In the genomic region with DNA sequence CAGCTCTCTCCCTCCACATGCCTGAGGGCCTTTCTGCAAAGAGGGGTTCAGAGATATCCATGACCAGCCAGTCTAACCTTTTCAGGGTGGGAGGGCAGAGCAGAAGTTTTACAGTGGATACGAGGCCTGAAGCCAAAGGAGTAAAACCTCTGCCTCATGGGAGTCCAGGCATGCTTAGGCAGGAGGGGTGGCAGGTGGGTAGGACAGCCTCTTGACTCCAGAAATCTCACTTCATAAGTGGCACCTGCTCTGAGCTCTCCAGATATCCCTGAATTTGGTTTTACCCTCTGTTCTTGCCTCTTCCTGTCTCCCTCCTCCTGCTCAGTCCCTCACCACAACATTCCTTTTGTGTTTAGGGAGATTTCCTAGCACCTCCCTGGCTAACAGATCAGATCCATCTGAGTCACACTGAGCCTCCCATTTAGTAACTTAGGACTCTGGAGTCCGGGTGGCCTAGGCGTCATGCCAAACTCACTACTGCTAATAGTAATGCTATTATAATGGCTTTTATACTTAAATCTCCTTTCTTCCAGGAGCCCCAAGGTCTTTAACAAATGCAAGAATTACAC, we compare ENCODE assay signal across 14 cellular contexts.
A peak's percentile ranks its signal among the peaks of the same experiment; 100 is the strongest.
DNase-seq lines count a peak whose midpoint lies in the region; ATAC-seq and TF ChIP-seq lines count a peak whose summit lies in the region.
"Had no signal": no experiment of that assay in that cellular context is flagged by ENCODE, and none has a peak within 500 bp of the region (broad histone marks: within the 10 kb centered on the region; RNA-seq: fewer than 3 reads in every experiment).

No MANE protein-coding gene starts in this region.

- CTCF ChIA-PET in CD8-positive, alpha-beta memory T cell (lab: Charles Lee): no interaction called here

- H3K27ac Mint-ChIP-seq in CD8-positive, alpha-beta memory T cell: peak overlapping the region in 1 of 8 donors; percentile 12

- TF ChIP-seq CTCF in foreskin keratinocyte (conservative IDR thresholded peaks at IDR 0.05) (no peak), gastroesophageal sphincter (IDR thresholded peaks at IDR 0.05) (no peak)

- H3K9ac ChIP-seq in Karpas-422 (ENCODE audit: low read length): no peak overlapping the region

- no peaks in the 10 kb centered on the region for H3K27me3 Mint-ChIP-seq in CD8-positive, alpha-beta memory T cell

- no peak overlapping the region for H2AFZ ChIP-seq in Karpas-422 (ENCODE audit: low read length)

- no peaks in the 10 kb centered on the region for H3K9me3 ChIP-seq in right cardiac atrium (ENCODE audit: control insufficient read depth, low read length)
- no peaks in the 10 kb centered on the region for H3K9me3 ChIP-seq in gastroesophageal sphincter
- H3K9me3 ChIP-seq in Karpas-422 (ENCODE audit: low read length): no peaks in the 10 kb centered on the region
- no peaks in the 10 kb centered on the region for H3K9me3 ChIP-seq in CD8-positive, alpha-beta memory T cell (ENCODE audit: low read length)
- H3K9me3 ChIP-seq: body of pancreas, esophagus squamous epithelium, ovary, suprapubic skin had no signal

- H3K9me2 ChIP-seq in Karpas-422 (replicated peaks; ENCODE audit: insufficient read depth, low read length): no peaks in the 10 kb centered on the region

- no peaks in the 10 kb centered on the region for H3K79me2 ChIP-seq in Karpas-422 (ENCODE audit: low read length)

- intact Hi-C loops in right cardiac atrium (cut with DNase I): no loop called here
- intact Hi-C loops in cardiac septum (cut with DNase I): no loop called here

- H3K27ac ChIP-seq in right cardiac atrium (ENCODE audit: low read length) (no peak overlapping the region), foreskin keratinocyte (no peak overlapping the region), gastroesophageal sphincter (no peak overlapping the region), Karpas-422 (ENCODE audit: low read length) (no peak overlapping the region)
- no peak overlapping the region for H3K27ac ChIP-seq in CD8-positive, alpha-beta memory T cell (ENCODE audit: low read depth, low read length)
- H3K27ac ChIP-seq: body of pancreas, C4-2B, esophagus squamous epithelium, ovary, suprapubic skin had no signal

- no peak overlapping the region for H3K4me2 ChIP-seq in Karpas-422 (ENCODE audit: low read depth, low read length, poor library complexity, severe bottlenecking)

- H3K4me1 ChIP-seq in right cardiac atrium (ENCODE audit: control insufficient read depth, insufficient read depth, low read length) (peaks cover 2% of the 10 kb centered on the region), foreskin keratinocyte (peaks cover 18% of the 10 kb centered on the region), gastroesophageal sphincter (no peaks in the 10 kb centered on the region), Karpas-422 (ENCODE audit: low read length) (no peaks in the 10 kb centered on the region)
- H3K4me1 ChIP-seq in CD8-positive, alpha-beta memory T cell (ENCODE audit: insufficient read depth, low read length): no peaks in the 10 kb centered on the region
- H3K4me1 ChIP-seq: body of pancreas, esophagus squamous epithelium, suprapubic skin had no signal

- POLR2A ChIA-PET in CD8-positive, alpha-beta memory T cell (lab: Charles Lee): no interaction called here

- H3K36me3 Mint-ChIP-seq in CD8-positive, alpha-beta memory T cell: peaks cover 0 to 3% (median 0%) of the 10 kb centered on the region in 3 donors

- no peak for TF ChIP-seq EP300 in gastroesophageal sphincter (IDR thresholded peaks at IDR 0.05)

- H3K9me3 Mint-ChIP-seq in CD8-positive, alpha-beta memory T cell: no peaks in the 10 kb centered on the region

- H3K4me1 Mint-ChIP-seq in CD8-positive, alpha-beta memory T cell: no peaks in the 10 kb centered on the region

- H3K27me3 ChIP-seq in right cardiac atrium (ENCODE audit: control insufficient read depth, insufficient read depth) (no peaks in the 10 kb centered on the region), foreskin keratinocyte (no peaks in the 10 kb centered on the region), gastroesophageal sphincter (no peaks in the 10 kb centered on the region), Karpas-422 (ENCODE audit: low read length) (no peaks in the 10 kb centered on the region)
- no peaks in the 10 kb centered on the region for H3K27me3 ChIP-seq in CD8-positive, alpha-beta memory T cell (ENCODE audit: insufficient read depth, low read length, poor library complexity, severe bottlenecking)
- H3K27me3 ChIP-seq: body of pancreas, esophagus squamous epithelium, ovary, suprapubic skin had no signal

- no peak overlapping the region for H3K4me3 Mint-ChIP-seq in CD8-positive, alpha-beta memory T cell

- no peak for TF ChIP-seq POLR2A in gastroesophageal sphincter (IDR thresholded peaks at IDR 0.05)

- H3K4me3 ChIP-seq in right cardiac atrium (ENCODE audit: low read length): no peak overlapping the region
- no peak overlapping the region for H3K4me3 ChIP-seq in gastroesophageal sphincter
- no peak overlapping the region for H3K4me3 ChIP-seq in Karpas-422 (ENCODE audit: low read length)
- H3K4me3 ChIP-seq in CD8-positive, alpha-beta memory T cell (ENCODE audit: low read length): no peak overlapping the region
- H3K4me3 ChIP-seq: body of pancreas, esophagus squamous epithelium, ovary, suprapubic skin had no signal

- WGBS in right cardiac atrium: 80% methylated on average over 3 of the region's 3 CpGs
- WGBS in gastroesophageal sphincter (ENCODE audit: low coverage in 1 of 2), 2 donors: 38% methylated on average over 2 of the region's 3 CpGs; no CpG with 5 or more reads in 1 of the 2 donors

- ATAC-seq in right cardiac atrium (no peak), SK-N-SH treated with all-trans-retinoic acid at 6 μM for 48 hours (peak; percentile 31), foreskin keratinocyte (peak; percentile 80), gastroesophageal sphincter (no peak)
- ATAC-seq: body of pancreas had no signal

- DNase-seq in right cardiac atrium (peak in 2 of 3 donors; percentile 56 to 66), cardiac septum (ENCODE audit: low spot score) (no peak), foreskin keratinocyte (peak; percentile 65 to 81), Karpas-422 (no peak)
- DNase-seq in CD8-positive, alpha-beta memory T cell: no peak
- no peak for DNase-seq in activated effector memory CD4-positive, alpha-beta T cell treated with anti-CD3 and anti-CD28 coated beads, Interleukin-2, amount 50 U/mL, for 16 hours
- DNase-seq: body of pancreas, esophagus squamous epithelium, NCI-H146, ovary had no signal

- H4K20me1 ChIP-seq in Karpas-422 (ENCODE audit: insufficient read depth, low read depth, low read length): no peaks in the 10 kb centered on the region

- H3K36me3 ChIP-seq in gastroesophageal sphincter: no peaks in the 10 kb centered on the region
- H3K36me3 ChIP-seq in Karpas-422 (ENCODE audit: insufficient read depth, low read length): no peaks in the 10 kb centered on the region
- no peaks in the 10 kb centered on the region for H3K36me3 ChIP-seq in CD8-positive, alpha-beta memory T cell (ENCODE audit: insufficient read depth, low read length)
- H3K36me3 ChIP-seq: esophagus squamous epithelium, ovary, suprapubic skin had no signal

TF ChIP-seq in SK-N-SH treated with all-trans-retinoic acid at 6 μM for 48 hours, 23 proteins besides CTCF, POLR2A, EP300 and RAD21:
- no peak for TF ChIP-seq ARNTL (CRISPR knock-in tag; IDR thresholded peaks at IDR 0.05; ENCODE audit: borderline replicate concordance, low read depth)
- TF ChIP-seq TCF4 (CRISPR knock-in tag; IDR thresholded peaks at IDR 0.05; ENCODE audit: borderline replicate concordance): no peak
- no peak for TF ChIP-seq GLIS3 (CRISPR knock-in tag; IDR thresholded peaks at IDR 0.05)
- TF ChIP-seq ZNF565 (CRISPR knock-in tag; conservative IDR thresholded peaks at IDR 0.05; ENCODE audit: low read depth): no peak
- no peak for TF ChIP-seq ZC3H10 (CRISPR knock-in tag; IDR thresholded peaks at IDR 0.05)
- no peak for TF ChIP-seq ZNF70 (CRISPR knock-in tag; IDR thresholded peaks at IDR 0.05)
- no peak for TF ChIP-seq ZFP3 (CRISPR knock-in tag; IDR thresholded peaks at IDR 0.05)
- TF ChIP-seq SNAI2 (CRISPR knock-in tag; IDR thresholded peaks at IDR 0.05): no peak

Comparison
In these comparisons a context has a peak if more than half of its experiments do, and no peak if none do; other contexts are left out.
1. DNase-seq: peak in right cardiac atrium (2 of 3) and foreskin keratinocyte (2 of 2); none in cardiac septum (single experiment), Karpas-422 (single experiment), CD8-positive, alpha-beta memory T cell (0 of 5) and activated effector memory CD4-positive, alpha-beta T cell treated with anti-CD3 and anti-CD28 coated beads, Interleukin-2, amount 50 U/mL, for 16 hours (single experiment).
2. ATAC-seq: peak in SK-N-SH treated with all-trans-retinoic acid at 6 μM for 48 hours (single experiment) and foreskin keratinocyte (single experiment); none in right cardiac atrium (0 of 2) and gastroesophageal sphincter (single experiment).